2 cellular contexts compared by ENCODE assay signal in the genomic region with DNA sequence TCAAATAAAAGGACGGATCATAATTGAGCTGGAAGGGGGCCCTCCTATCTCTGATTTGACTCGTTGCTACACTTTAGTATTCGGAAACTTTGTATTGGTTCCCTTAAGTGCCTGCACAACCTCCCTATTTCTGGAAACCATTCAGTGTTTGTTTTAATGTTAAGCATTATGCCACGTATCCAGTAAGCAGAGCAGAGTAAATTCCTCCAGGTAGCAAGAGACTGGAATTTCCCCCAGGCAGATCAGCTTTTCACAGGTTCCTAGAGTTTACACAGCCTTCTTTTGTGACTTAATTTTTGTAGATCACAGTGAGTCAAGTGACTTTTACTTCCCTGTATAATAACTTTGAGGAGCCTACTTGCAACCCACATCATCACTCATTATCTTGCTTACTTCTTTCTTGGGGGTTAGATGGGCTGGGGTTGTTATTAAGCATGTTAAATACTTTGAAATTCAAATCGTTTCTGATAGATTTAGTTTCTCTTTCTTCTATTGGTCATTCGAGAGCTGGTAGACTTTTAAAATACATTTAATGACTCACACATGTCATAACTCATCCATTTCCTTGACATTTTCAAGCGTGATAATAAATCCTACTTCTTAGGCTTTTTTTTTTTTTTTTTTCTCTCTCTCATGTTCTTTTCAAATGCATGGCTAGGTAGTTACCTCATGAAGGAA.
TF ChIP-seq lines count a peak whose summit lies in the region.

No MANE protein-coding gene starts in this region.

TF ChIP-seq in A549, 52 proteins besides CTCF, POLR2A, EP300 and RAD21 (continued from another document):
- TF ChIP-seq, protein P1, sequence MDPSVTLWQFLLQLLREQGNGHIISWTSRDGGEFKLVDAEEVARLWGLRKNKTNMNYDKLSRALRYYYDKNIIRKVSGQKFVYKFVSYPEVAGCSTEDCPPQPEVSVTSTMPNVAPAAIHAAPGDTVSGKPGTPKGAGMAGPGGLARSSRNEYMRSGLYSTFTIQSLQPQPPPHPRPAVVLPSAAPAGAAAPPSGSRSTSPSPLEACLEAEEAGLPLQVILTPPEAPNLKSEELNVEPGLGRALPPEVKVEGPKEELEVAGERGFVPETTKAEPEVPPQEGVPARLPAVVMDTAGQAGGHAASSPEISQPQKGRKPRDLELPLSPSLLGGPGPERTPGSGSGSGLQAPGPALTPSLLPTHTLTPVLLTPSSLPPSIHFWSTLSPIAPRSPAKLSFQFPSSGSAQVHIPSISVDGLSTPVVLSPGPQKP (IDR thresholded peaks at IDR 0.05; ENCODE audit: low read depth, low read length) = no peak
- TF ChIP-seq CHD2 (IDR thresholded peaks at IDR 0.05; ENCODE audit: low read length, partially characterized antibody) = no peak
- no peak for TF ChIP-seq MAFK (IDR thresholded peaks at IDR 0.05; ENCODE audit: partially characterized antibody)
- TF ChIP-seq, protein P2, sequence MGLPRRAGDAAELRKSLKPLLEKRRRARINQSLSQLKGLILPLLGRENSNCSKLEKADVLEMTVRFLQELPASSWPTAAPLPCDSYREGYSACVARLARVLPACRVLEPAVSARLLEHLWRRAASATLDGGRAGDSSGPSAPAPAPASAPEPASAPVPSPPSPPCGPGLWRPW (IDR thresholded peaks at IDR 0.05) = no peak
- TF ChIP-seq PHF8 (IDR thresholded peaks at IDR 0.05; ENCODE audit: borderline replicate concordance, low read depth) = no peak
- TF ChIP-seq MYC (IDR thresholded peaks at IDR 0.05; ENCODE audit: borderline replicate concordance, low read length) = no peak
- TF ChIP-seq JUN (IDR thresholded peaks at IDR 0.05) = no peak
- TF ChIP-seq FOSL2 (IDR thresholded peaks at IDR 0.05) = no peak
- peak; percentile 60 for TF ChIP-seq FOSL2 (CRISPR knock-in tag; IDR thresholded peaks at IDR 0.05)
TF ChIP-seq in A549: peak in this region for 1.

TF ChIP-seq in IMR-90, 13 proteins besides CTCF, POLR2A, EP300 and RAD21 (continued from another document):
- no peak for TF ChIP-seq NFE2L2 (IDR thresholded peaks at IDR 0.05; ENCODE audit: low read depth, low read length)
- TF ChIP-seq RCOR1 (IDR thresholded peaks at IDR 0.05; ENCODE audit: insufficient replicate concordance, low read length) = no peak
TF ChIP-seq in IMR-90: peak in this region for 0.
